ENCODE assay signal across 13 cellular contexts in the genomic region with DNA sequence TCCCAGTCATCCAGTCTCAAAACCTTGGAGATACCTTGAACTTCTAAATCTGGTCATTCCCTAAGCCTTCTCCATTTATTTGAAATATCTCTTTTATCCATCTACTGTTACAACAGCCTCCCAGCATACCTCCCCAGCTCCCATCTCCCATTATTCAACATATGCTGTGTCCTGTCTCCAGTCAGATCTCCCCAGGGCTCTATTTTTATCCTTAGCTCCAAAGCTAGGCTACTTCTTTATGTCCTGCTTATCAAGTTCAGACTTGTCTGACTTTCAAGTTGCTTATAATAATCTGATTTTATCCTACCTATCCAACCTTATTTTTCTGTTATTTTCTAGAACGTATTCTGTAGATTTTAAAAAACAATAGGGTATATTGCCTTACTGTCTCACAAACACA.
"Had no signal": no experiment of that assay in that cellular context is flagged by ENCODE, and none has a peak within 500 bp of the region (broad histone marks: within the 10 kb centered on the region; RNA-seq: fewer than 3 reads in every experiment).

No MANE protein-coding gene starts in this region.

- H3K4me3 ChIP-seq: upper lobe of left lung had no signal

- H3K27me3 ChIP-seq: upper lobe of left lung had no signal

- H3K4me3 Mint-ChIP-seq: activated naive CD8-positive, alpha-beta T cell treated with anti-CD3 and anti-CD28 coated beads for 36 hours; naive thymus-derived CD4-positive, alpha-beta T cell had no signal

- H3K27me3 Mint-ChIP-seq: activated naive CD8-positive, alpha-beta T cell treated with anti-CD3 and anti-CD28 coated beads for 36 hours; naive thymus-derived CD4-positive, alpha-beta T cell had no signal

- H3K9me3 ChIP-seq: upper lobe of left lung had no signal

- H3K27ac ChIP-seq: upper lobe of left lung had no signal

- ATAC-seq: activated CD4-positive, CD25-positive, alpha-beta regulatory T cell treated with anti-CD3 and anti-CD28 coated beads, Interleukin-2, amount 50 U/mL, for 24 hours; naive thymus-derived CD4-positive, alpha-beta T cell; sciatic nerve had no signal

- DNase-seq: activated CD4-positive, alpha-beta T cell treated with anti-CD3 and anti-CD28 coated beads, Interleukin-2, amount 50 U/mL, for 4 hours; activated effector memory CD4-positive, alpha-beta T cell treated with anti-CD3 and anti-CD28 coated beads, Interleukin-2, amount 50 U/mL, for 16 hours; activated naive CD8-positive, alpha-beta T cell treated with anti-CD3 and anti-CD28 coated beads for 36 hours; activated T-cell treated with anti-CD3 and anti-CD28 coated beads, Interleukin-2, amount 50 U/mL, for 1 hour; foreskin melanocyte; midbrain; naive thymus-derived CD4-positive, alpha-beta T cell; stimulated activated CD4-positive, alpha-beta T cell treated with anti-CD3 and anti-CD28 coated beads, Interleukin-12 subunit alpha, Interleukin-12 subunit beta, amount 100 ng/mL, for 4 hours; stimulated activated naive CD4-positive, alpha-beta T cell; substantia nigra; upper lobe of left lung had no signal

- H3K9me3 Mint-ChIP-seq: activated naive CD8-positive, alpha-beta T cell treated with anti-CD3 and anti-CD28 coated beads for 36 hours; naive thymus-derived CD4-positive, alpha-beta T cell had no signal

- H3K27ac Mint-ChIP-seq: activated naive CD8-positive, alpha-beta T cell treated with anti-CD3 and anti-CD28 coated beads for 36 hours had no signal
